Comparison of ENCODE assay signal across 8 cellular contexts in the genomic region with DNA sequence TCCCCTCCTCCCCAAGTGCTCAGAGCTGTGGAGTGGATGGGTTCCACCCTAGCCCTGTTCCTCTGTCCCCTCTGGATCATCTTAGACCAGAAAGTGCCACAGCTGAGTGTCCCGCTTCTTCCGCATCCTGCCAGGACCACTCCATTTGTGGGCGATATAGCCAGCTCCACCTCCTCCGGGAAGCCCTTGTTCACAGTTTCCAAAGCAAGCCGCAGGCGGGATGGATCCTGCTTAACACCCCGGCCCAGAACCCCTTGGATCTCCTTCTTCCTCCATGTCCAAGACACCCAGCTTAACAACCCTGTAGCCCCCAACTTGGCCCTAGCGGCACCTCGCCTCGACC. TPM values are rescaled to one million over a fixed set of nuclear protein-coding genes. Genes with fewer than 3 reads are reported as not detected.
DNase-seq lines count a peak whose midpoint lies in the region; ATAC-seq and TF ChIP-seq lines count a peak whose summit lies in the region.

No MANE protein-coding gene starts in this region.

- no peaks in the 10 kb centered on the region for H3K27me3 ChIP-seq in mucosa of rectum (ENCODE audit: control insufficient read depth in 2 of 2, insufficient read depth in 2 of 2, low read length in 2 of 2)

- peaks cover 32 to 45% of the 10 kb centered on the region in 2 donors for H3K4me1 ChIP-seq in mucosa of rectum (ENCODE audit: control insufficient read depth in 2 of 2, insufficient read depth in 2 of 2, low read length in 2 of 2)

- no peaks in the 10 kb centered on the region for H3K9me3 ChIP-seq in mucosa of rectum (ENCODE audit: control insufficient read depth in 2 of 2, low read length in 2 of 2)

- TF ChIP-seq CTCF in AG04449 (IDR thresholded peaks at IDR 0.05; ENCODE audit: insufficient read depth, low read length, missing control alignments) = no peak
- TF ChIP-seq CTCF in cardiac fibroblast (IDR thresholded peaks at IDR 0.05; ENCODE audit: low read depth, low read length) = no peak

- DNase-seq in AG04449 (ENCODE audit: low read depth, low spot score) (no peak), cardiac fibroblast (ENCODE audit: low read depth in 2 of 2) (no peak), COLO829 (ENCODE audit: low spot score) (no peak), NCI-H526 treated with DMSO at 0.1 percent for 48 hours (lab: John Stamatoyannopoulos, UW) (no peak), superior temporal gyrus (ENCODE audit: extremely low spot score) (no peak), H4 (ENCODE audit: low spot score) (no peak)

- peak; percentile 2 for ATAC-seq in HG03196 (IDR thresholded peaks at IDR 0.05; ENCODE audit: unreplicated experiment)

- POLR2A ChIA-PET in AG04449 (lab: Yijun Ruan, JAX) = interaction anchor here (1.0 kb wide), 1 partner anchor 43 kb away, joined by 3 read pairs; the partner anchor contains the start of gene POC1A

- H3K4me3 ChIP-seq in AG04449 (ENCODE audit: low read depth, low read length) (peak overlapping the region; percentile 84), cardiac fibroblast (replicated peaks in 1 of 2; ENCODE audit: low read depth in 2 of 2, low read length in 2 of 2) (peak overlapping the region; percentile 23 to 88), mucosa of rectum (ENCODE audit: low read length in 2 of 2) (peak overlapping the region; percentile 79 to 85)

- H3K36me3 ChIP-seq in mucosa of rectum (ENCODE audit: control insufficient read depth in 2 of 2, insufficient read depth in 2 of 2, low read length in 2 of 2) = peaks cover 8 to 11% of the 10 kb centered on the region in 2 donors

- H3K27ac ChIP-seq in mucosa of rectum (ENCODE audit: low read depth in 2 of 2, low read length in 2 of 2) = peak overlapping the region; percentile 83 to 93

- CTCF ChIA-PET in AG04449 (lab: Yijun Ruan, JAX) = interaction anchor here (0.8 to 1.4 kb wide), 4 partner anchors 14 to 193 kb away, joined by 3 to 15 read pairs (median 4); no protein-coding TSS in a partner anchor

- peak overlapping the region; percentile 87 to 94 for H3K9ac ChIP-seq in mucosa of rectum (ENCODE audit: low read depth in 1 of 2, low read length in 2 of 2)

RNA-seq across cellular contexts. Expression of gene ALAS1, which starts 0.5 kb away (rescaled TPM):
- total RNA-seq in H4 (2014; rRNA removed; shearing (Covaris generic)) = 28.5 and 37.4 TPM in 2 replicates

RNA-seq across cellular contexts. Expression of gene TLR9, which starts 28.0 kb away (rescaled TPM):
- not detected in 2 replicates for total RNA-seq in H4 (2014; rRNA removed; shearing (Covaris generic))

RNA-seq across cellular contexts. Expression of gene TWF2, which starts 41.5 kb away (rescaled TPM):
- 67.0 and 78.4 TPM in 2 replicates for total RNA-seq in H4 (2014; rRNA removed; shearing (Covaris generic))

RNA-seq across cellular contexts. Expression of gene POC1A, which starts 43.2 kb away (rescaled TPM):
- total RNA-seq in H4 (2014; rRNA removed; shearing (Covaris generic)) = 5.9 and 8.1 TPM in 2 replicates

RNA-seq across cellular contexts. Expression of gene PPM1M, which starts 48.1 kb away (rescaled TPM):
- total RNA-seq in H4 (2014; rRNA removed; shearing (Covaris generic)) = 4.4 and 5.6 TPM in 2 replicates
